Comparison of ENCODE assay signal across 9 cellular contexts in genomic region chr7:50068026-50068425, GRCh38. TPM values are rescaled to one million over a fixed set of nuclear protein-coding genes. Genes with fewer than 3 reads are reported as not detected.
DNase-seq lines count a peak whose midpoint lies in the region; ATAC-seq and TF ChIP-seq lines count a peak whose summit lies in the region.
"Had no signal": no experiment of that assay in that cellular context is flagged by ENCODE, and none has a peak within 500 bp of the region (broad histone marks: within the 10 kb centered on the region; RNA-seq: fewer than 3 reads in every experiment).

No MANE protein-coding gene starts in this region.

- H3K36me3 Mint-ChIP-seq in H9 (ENCODE audit: insufficient read depth in 1 of 3, low read depth in 3 of 3) = peaks cover 20 to 53% (median 40%) of the 10 kb centered on the region in 3 experiments

- no peak overlapping the region for H3K4me2 ChIP-seq in H9 (ENCODE audit: insufficient read depth, insufficient read length, low read length)

- no peak overlapping the region for H3K27ac ChIP-seq in H9 (ENCODE audit: insufficient read length, low read depth, low read length)
- no peak overlapping the region for H3K27ac ChIP-seq in Panc1 (ENCODE audit: low read length)
- H3K27ac ChIP-seq in psoas muscle = no peak overlapping the region

- DNase-seq in DMS79 (lab: John Stamatoyannopoulos, UW) (peak; percentile 75), H9 (no peak), Panc1 (ENCODE audit: low read depth, low spot score) (no peak), psoas muscle (no peak), 8988T (no peak)

- H3K23ac ChIP-seq in H9 (ENCODE audit: insufficient read length, low read depth, low read length) = no peak overlapping the region

- CTCF ChIA-PET in Panc1 (lab: Charles Lee) = interaction anchor here (0.6 kb wide), 1 partner anchor 24 kb away, joined by 3 read pairs; no protein-coding TSS in a partner anchor

- H3K9ac ChIP-seq in H9 (ENCODE audit: extremely low read depth, insufficient read length, low read length) (no peak overlapping the region), endocrine pancreas (ENCODE audit: control insufficient read depth, insufficient read depth, low read length) (no peak overlapping the region)

- H3K4me1 Mint-ChIP-seq in H9 = peaks cover 16 to 21% of the 10 kb centered on the region in 2 experiments

- H3K23me2 ChIP-seq in H9 (ENCODE audit: insufficient read length, low read depth, low read length, poor library complexity, severe bottlenecking) = no peaks in the 10 kb centered on the region

- H4K20me1 ChIP-seq in H9 (ENCODE audit: control insufficient read depth, insufficient read depth, insufficient read length) = no peaks in the 10 kb centered on the region

- no peak overlapping the region for H4K8ac ChIP-seq in H9 (replicated peaks; ENCODE audit: insufficient read length, low read depth, low read length)

- H3K9me3 ChIP-seq in H9 (ENCODE audit: control insufficient read depth, low read depth, low read length) (peaks cover 34% of the 10 kb centered on the region), Panc1 (ENCODE audit: control insufficient read depth, insufficient read depth, low read depth, low read length) (peaks cover 11% of the 10 kb centered on the region), endocrine pancreas (ENCODE audit: control insufficient read depth, low read length) (no peaks in the 10 kb centered on the region), psoas muscle (peaks cover 7% of the 10 kb centered on the region)

- H3K4ac ChIP-seq in H9 (ENCODE audit: low read depth, low read length) = no peak overlapping the region

- BruUV-seq in Panc1 (replicated peaks; lab: Mats Ljungman, UMichigan) = no TSS peak

- H3K18ac ChIP-seq in H9 (ENCODE audit: insufficient read length, low read depth, low read length) = no peak overlapping the region

- peaks cover 2% of the 10 kb centered on the region; the same call in 1 of the 2 replicates for H3K27me3 Mint-ChIP-seq in H9 (ENCODE audit: low read depth)

- peak; percentile 44; the same call in 2 of the 3 replicates for TF ChIP-seq CTCF in H9 (conservative IDR thresholded peaks at IDR 0.05)
- TF ChIP-seq CTCF in Panc1 (IDR thresholded peaks at IDR 0.05) = peak; percentile 43
- TF ChIP-seq CTCF in psoas muscle (IDR thresholded peaks at IDR 0.05) = peak; percentile 12

- H3K27me3 ChIP-seq in H9 (ENCODE audit: insufficient read depth, low read length) = no peaks in the 10 kb centered on the region
- no peaks in the 10 kb centered on the region for H3K27me3 ChIP-seq in Panc1 (ENCODE audit: control insufficient read depth, insufficient read depth, low read length)
- no peaks in the 10 kb centered on the region for H3K27me3 ChIP-seq in endocrine pancreas (ENCODE audit: control insufficient read depth, insufficient read depth, low read length)
- H3K27me3 ChIP-seq in psoas muscle (ENCODE audit: insufficient read depth in 3 of 3, low read length in 2 of 3) = no peaks in the 10 kb centered on the region

- no peak overlapping the region for H2BK120ac ChIP-seq in H9 (ENCODE audit: low read depth, low read length, poor library complexity, severe bottlenecking)

- no peak overlapping the region for H2AK5ac ChIP-seq in H9 (ENCODE audit: insufficient read length, low read length)

- POLR2A ChIA-PET in Panc1 (lab: Charles Lee) = no interaction called here

- H3K4me3 Mint-ChIP-seq in H9 = no peak overlapping the region

- WGBS in H9 (ENCODE audit: extremely low coverage, insufficient read length, low lambda C conversion rate) = no CpG with 5 or more reads among the region's 2 CpGs
- 4 to 22% (median 9%) methylated on average over 2 of the region's 2 CpGs for WGBS in psoas muscle, 3 donors

- no peak overlapping the region for H3K27ac Mint-ChIP-seq in H9

- H2BK15ac ChIP-seq in H9 (ENCODE audit: low read depth, low read length) = no peak overlapping the region

- ATAC-seq in Panc1 = peak; percentile 69; the same call in 1 of the 2 replicates
- ATAC-seq in psoas muscle = peak in 2 of 4 donors; percentile 42 to 52
- no peak for ATAC-seq in GM21786 (IDR thresholded peaks at IDR 0.05; ENCODE audit: unreplicated experiment)
- ATAC-seq in GM21723 (IDR thresholded peaks at IDR 0.05; ENCODE audit: unreplicated experiment) = no peak

- H3K4me3 ChIP-seq in Panc1 (ENCODE audit: low read depth in 2 of 2, low read length in 2 of 2) = peak overlapping the region in 1 of 2 experiments; percentile 53; a peak in 1 of 4 replicates
- H3K4me3 ChIP-seq in endocrine pancreas (ENCODE audit: control insufficient read depth, insufficient read depth, low read length) = peak overlapping the region; percentile 92
- H3K4me3 ChIP-seq in psoas muscle = peak overlapping the region; percentile 67

- no peak overlapping the region for H2BK20ac ChIP-seq in H9 (ENCODE audit: low read depth, low read length, poor library complexity, severe bottlenecking)

- H3K9me3 Mint-ChIP-seq in H9 = peaks cover 53 to 55% of the 10 kb centered on the region in 2 experiments

- H2AFZ ChIP-seq in H9 (ENCODE audit: low read length) = no peak overlapping the region

- no peaks in the 10 kb centered on the region for H3K79me2 ChIP-seq in H9 (ENCODE audit: insufficient read depth, low read length)

- no peak overlapping the region for H2BK5ac ChIP-seq in H9 (ENCODE audit: insufficient read length, low read length)

- H3K79me1 ChIP-seq in H9 (ENCODE audit: insufficient read depth, low read depth, low read length, poor library complexity, severe bottlenecking) = no peaks in the 10 kb centered on the region

- no peak overlapping the region for H4K5ac ChIP-seq in H9 (ENCODE audit: insufficient read length, low read depth, low read length)

- H3T11ph ChIP-seq in H9 (ENCODE audit: low read length) = no peak overlapping the region

- no peak overlapping the region for H3K14ac ChIP-seq in H9 (ENCODE audit: insufficient read depth, low read length)

- no peak overlapping the region for H4K91ac ChIP-seq in H9 (ENCODE audit: insufficient read length, low read depth, low read length)

- peaks cover 4% of the 10 kb centered on the region; the same call in 1 of the 2 replicates for H3K4me1 ChIP-seq in H9 (ENCODE audit: insufficient read depth, low read length)
- peaks cover 8% of the 10 kb centered on the region; the same call in 1 of the 2 replicates for H3K4me1 ChIP-seq in Panc1 (ENCODE audit: control insufficient read depth, insufficient read depth, low read length)
- peaks cover 4% of the 10 kb centered on the region for H3K4me1 ChIP-seq in endocrine pancreas (ENCODE audit: control insufficient read depth, insufficient read depth, low read length)
- H3K4me1 ChIP-seq in psoas muscle = peaks cover 10% of the 10 kb centered on the region

- in situ Hi-C loops in Panc1 (cut with HindIII; ENCODE audit: low pct_unique_long_range_greater_than_20kb, low sequenced_read_pairs) = no loop called here

- intact Hi-C loops in Panc1 (cut with micrococcal nuclease; ENCODE audit: unreplicated experiment) (no loop called here), psoas muscle (cut with DNase I) (no loop called here)

- no peak overlapping the region for H3K56ac ChIP-seq in H9 (ENCODE audit: insufficient read length, low read depth, low read length)

- no peaks in the 10 kb centered on the region for H3K36me3 ChIP-seq in Panc1 (ENCODE audit: control insufficient read depth, insufficient read depth, low read length)
- no peaks in the 10 kb centered on the region for H3K36me3 ChIP-seq in endocrine pancreas (ENCODE audit: control insufficient read depth, insufficient read depth, low read length)
- H3K36me3 ChIP-seq in psoas muscle (ENCODE audit: insufficient read depth in 1 of 2, low read depth in 1 of 2) = no peaks in the 10 kb centered on the region

- no peak overlapping the region for H2BK12ac ChIP-seq in H9 (ENCODE audit: insufficient read length, low read depth, low read length)

RNA-seq across cellular contexts. Expression of gene ZPBP, which starts 25.0 kb away (rescaled TPM):
- not detected in 2 replicates for total RNA-seq in H9 (2021)
- not detected for total RNA-seq in Panc1 (2021; ENCODE audit: unreplicated experiment)
- polyA plus RNA-seq in Panc1 (2012; ENCODE audit: insufficient read length) = not detected
- not detected for total RNA-seq in psoas muscle
- not detected for polyA plus RNA-seq in psoas muscle
- total RNA-seq: lung microvascular endothelial cell had no signal
